8 cellular contexts compared by ENCODE assay signal in the genomic region with DNA sequence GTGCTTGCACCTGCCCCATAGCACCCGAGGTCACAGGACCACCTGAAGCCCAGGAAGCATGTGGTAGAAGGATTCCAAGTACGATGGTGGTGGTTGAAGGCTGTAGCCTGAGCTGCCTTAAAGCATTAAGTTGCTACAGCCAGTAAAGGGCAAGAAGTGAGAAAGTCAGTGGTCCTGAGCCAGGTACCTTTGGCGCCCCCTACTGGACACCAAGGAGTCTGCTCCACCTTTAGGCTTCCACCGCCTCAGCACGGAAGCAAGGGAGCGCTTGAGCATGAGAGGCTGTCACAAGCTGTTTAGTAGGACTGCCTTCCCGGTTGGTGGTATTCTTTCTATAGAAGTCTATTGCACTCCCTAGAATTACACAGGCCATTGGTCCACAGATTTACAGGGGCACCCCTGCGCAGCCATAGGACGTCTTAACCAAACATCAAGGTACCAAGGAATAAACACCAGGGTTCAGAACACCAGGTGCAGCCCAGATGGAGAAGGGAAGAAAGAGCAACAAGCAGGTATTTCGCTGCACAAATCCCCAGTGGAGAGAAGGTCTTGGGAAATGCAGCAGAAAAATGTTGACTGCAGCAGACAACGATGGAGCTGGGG. TPM values are rescaled to one million over a fixed set of nuclear protein-coding genes. Genes with fewer than 3 reads are reported as not detected.
DNase-seq lines count a peak whose midpoint lies in the region; ATAC-seq, FAIRE-seq and TF ChIP-seq lines count a peak whose summit lies in the region.

No MANE protein-coding gene starts in this region.

- H3K9me2 ChIP-seq in Loucy (replicated peaks; ENCODE audit: low read depth, low read length): no peaks in the 10 kb centered on the region

- H4K20me1 ChIP-seq in Loucy (ENCODE audit: insufficient read depth, low read length, poor library complexity, severe bottlenecking): no peaks in the 10 kb centered on the region
- no peaks in the 10 kb centered on the region for H4K20me1 ChIP-seq in astrocyte (ENCODE audit: insufficient read depth, low read length)

- H3K4me2 ChIP-seq in Loucy (ENCODE audit: low read depth, low read length, poor library complexity, severe bottlenecking) (no peak overlapping the region), astrocyte (ENCODE audit: low read length) (no peak overlapping the region)

- peaks cover 11% of the 10 kb centered on the region for H3K4me1 Mint-ChIP-seq in astrocyte (ENCODE audit: low read depth, unreplicated experiment)

- H3K27ac ChIP-seq in astrocyte (ENCODE audit: low read depth, low read length): no peak overlapping the region

- H3K4me3 Mint-ChIP-seq in astrocyte (ENCODE audit: unreplicated experiment): no peak overlapping the region

- H3K27me3 Mint-ChIP-seq in astrocyte (ENCODE audit: low read depth, unreplicated experiment): peaks cover 73% of the 10 kb centered on the region

- H3K4me3 ChIP-seq in Loucy (ENCODE audit: low read length, poor library complexity, severe bottlenecking) (no peak overlapping the region), astrocyte (ENCODE audit: insufficient read depth, low read depth, low read length) (no peak overlapping the region), iPS-15b (ENCODE audit: low read depth, low read length) (peak overlapping the region; percentile 14)

- H3K4me1 ChIP-seq in Loucy (ENCODE audit: insufficient read depth, low read length, poor library complexity, severe bottlenecking) (no peaks in the 10 kb centered on the region), astrocyte (ENCODE audit: insufficient read depth, low read length) (no peaks in the 10 kb centered on the region), iPS-15b (ENCODE audit: control insufficient read depth, insufficient read depth, low read length) (peaks cover 11% of the 10 kb centered on the region)

- no peak overlapping the region for H3K27ac Mint-ChIP-seq in astrocyte (ENCODE audit: unreplicated experiment)

- no peak for FAIRE-seq in astrocyte (lab: Jason Lieb, UNC)

- peaks cover 3% of the 10 kb centered on the region for H3K36me3 Mint-ChIP-seq in astrocyte (ENCODE audit: low read depth, unreplicated experiment)

- no peak for ATAC-seq in HG02678 (IDR thresholded peaks at IDR 0.05; ENCODE audit: unreplicated experiment)

- H3K79me2 ChIP-seq in Loucy (ENCODE audit: insufficient read depth, low read length) (no peaks in the 10 kb centered on the region), astrocyte (ENCODE audit: insufficient read depth, low read length) (no peaks in the 10 kb centered on the region)

- DNase-seq in NCI-H345 (lab: John Stamatoyannopoulos, UW) (peak; percentile 30), NCI-H345 treated with DMSO at 0.1 percent for 48 hours (lab: John Stamatoyannopoulos, UW; ENCODE audit: unreplicated experiment) (no peak), T-helper 1 cell (peak in 3 of 5 donors; percentile 42 to 60 (median 53)), astrocyte (ENCODE audit: low read depth) (no peak)
- DNase-seq in stimulated activated CD4-positive, alpha-beta T cell treated with anti-CD3 and anti-CD28 coated beads, Interleukin-1b, Interleukin-23, amount 100 ng/mL, for 1 hour (ENCODE audit: low read depth in 2 of 2): peak; percentile 8 to 35

- H3K9me3 Mint-ChIP-seq in astrocyte (ENCODE audit: unreplicated experiment): peaks cover 4% of the 10 kb centered on the region

- H3K36me3 ChIP-seq in Loucy (ENCODE audit: insufficient read depth, low read length) (no peaks in the 10 kb centered on the region), astrocyte (ENCODE audit: insufficient read depth, low read length) (no peaks in the 10 kb centered on the region), iPS-15b (ENCODE audit: control insufficient read depth, insufficient read depth, low read length) (no peaks in the 10 kb centered on the region)

- H3K27me3 ChIP-seq in Loucy (ENCODE audit: insufficient read depth, low read length, poor library complexity, severe bottlenecking) (no peaks in the 10 kb centered on the region), astrocyte (ENCODE audit: insufficient read depth, low read length) (peaks cover 44% of the 10 kb centered on the region), iPS-15b (ENCODE audit: control insufficient read depth, insufficient read depth, low read length) (peaks cover 63% of the 10 kb centered on the region)

- H3F3A ChIP-seq in Loucy (ENCODE audit: low read depth): no peaks in the 10 kb centered on the region

- H3K9me3 ChIP-seq in Loucy (ENCODE audit: insufficient read depth, low read depth, low read length) (no peaks in the 10 kb centered on the region), astrocyte (ENCODE audit: insufficient read depth, low read depth, low read length) (peaks cover 3% of the 10 kb centered on the region), iPS-15b (ENCODE audit: control insufficient read depth, insufficient read depth, low read length) (no peaks in the 10 kb centered on the region)

- H2AFZ ChIP-seq in Loucy (ENCODE audit: low read length) (no peak overlapping the region), astrocyte (ENCODE audit: low read depth, low read length) (no peak overlapping the region)

- no peak overlapping the region for H3K9ac ChIP-seq in Loucy (ENCODE audit: low read depth, low read length, poor library complexity, severe bottlenecking)
- H3K9ac ChIP-seq in astrocyte (ENCODE audit: low read length): no peak overlapping the region
- H3K9ac ChIP-seq in iPS-15b (ENCODE audit: low read depth, low read length): no peak overlapping the region

- TF ChIP-seq CTCF in Loucy (conservative IDR thresholded peaks at IDR 0.05; ENCODE audit: low read length) (peak; percentile 94), astrocyte (IDR thresholded peaks at IDR 0.05; ENCODE audit: insufficient read depth, low read depth, low read length) (peak; percentile 39)

RNA-seq across cellular contexts. Expression of gene CRTAC1, which starts 2.2 kb away (rescaled TPM):
- 0.66 and 2.6 TPM in 2 replicates for total RNA-seq in astrocyte

Comparison
In these comparisons a context has a peak if more than half of its experiments do, and no peak if none do; other contexts are left out.
1. DNase-seq: peak in NCI-H345 (single experiment), T-helper 1 cell (3 of 5) and stimulated activated CD4-positive, alpha-beta T cell treated with anti-CD3 and anti-CD28 coated beads, Interleukin-1b, Interleukin-23, amount 100 ng/mL, for 1 hour (2 of 2); none in NCI-H345 treated with DMSO at 0.1 percent for 48 hours (single experiment) and astrocyte (single experiment).